8 cellular contexts compared by ENCODE assay signal in the genomic region with DNA sequence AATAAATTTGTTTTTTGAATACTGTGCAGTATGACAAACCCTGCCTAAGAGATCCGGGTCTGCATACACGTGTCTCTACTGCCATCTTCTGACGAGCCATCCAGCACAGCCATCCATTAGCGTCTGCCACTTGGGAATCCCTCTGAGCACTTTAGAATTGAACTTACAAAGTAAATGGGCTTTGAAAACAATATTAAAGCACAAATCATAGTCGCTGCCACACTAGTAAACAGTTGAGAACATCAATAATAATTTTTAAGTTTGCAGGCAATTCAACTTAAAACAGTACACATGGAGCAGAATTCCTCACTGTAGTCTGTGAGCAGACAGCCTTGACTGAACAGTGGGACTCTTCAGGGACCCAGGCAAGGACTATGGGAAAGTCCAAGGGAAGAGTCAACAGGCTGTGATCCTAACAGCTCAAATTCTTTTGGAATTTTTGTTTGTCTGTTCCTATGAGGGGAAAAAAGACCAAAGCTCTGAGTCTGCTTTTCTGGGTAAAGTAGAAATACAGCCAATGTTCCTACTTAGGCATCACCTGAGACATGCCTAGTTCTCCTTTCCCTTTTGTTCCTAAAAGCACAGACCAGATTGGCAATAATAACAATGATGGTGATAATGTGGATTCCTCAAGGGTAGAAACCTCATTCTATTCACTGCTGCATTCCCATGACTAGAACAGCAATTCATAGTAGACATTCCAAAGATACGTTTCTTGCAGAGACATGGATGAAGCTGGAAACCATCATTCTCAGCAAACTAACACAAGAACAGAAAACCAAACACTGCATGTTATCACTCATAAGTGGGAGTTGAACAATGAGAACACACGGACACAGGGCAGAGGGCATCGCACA.
A peak's percentile ranks its signal among the peaks of the same experiment; 100 is the strongest.
DNase-seq lines count a peak whose midpoint lies in the region; ATAC-seq, FAIRE-seq and TF ChIP-seq lines count a peak whose summit lies in the region.

No MANE protein-coding gene starts in this region.

- H3K27me3 ChIP-seq in AG04450 (ENCODE audit: control insufficient read depth, insufficient read depth, low read length) = no peaks in the 10 kb centered on the region

- POLR2A ChIA-PET in AG04450 (lab: Yijun Ruan, JAX) = interaction anchor here (0.7 kb wide), 1 partner anchor 490 kb away, joined by 3 read pairs; no protein-coding TSS in a partner anchor

- no peak overlapping the region for H3K27ac Mint-ChIP-seq in T-helper 2 cell treated with Interferon-gamma antibody and Interleukin-4, amounts not matched to agents 5 μg/mL and 100 μg/mL, for 36 hours
- H3K27ac Mint-ChIP-seq in brain = peak overlapping the region in 3 of 5 experiments; percentile 11 to 78 (median 49)

- H3K4me1 Mint-ChIP-seq in T-helper 2 cell treated with Interferon-gamma antibody and Interleukin-4, amounts not matched to agents 5 μg/mL and 100 μg/mL, for 36 hours (ENCODE audit: low read depth) = peaks cover 20% of the 10 kb centered on the region
- H3K4me1 Mint-ChIP-seq in brain = peaks cover 28% of the 10 kb centered on the region

- H3K9me3 Mint-ChIP-seq in T-helper 2 cell treated with Interferon-gamma antibody and Interleukin-4, amounts not matched to agents 5 μg/mL and 100 μg/mL, for 36 hours = no peaks in the 10 kb centered on the region
- peaks cover 0 to 4% (median 0%) of the 10 kb centered on the region in 5 experiments for H3K9me3 Mint-ChIP-seq in brain

- peak; percentile 69 for FAIRE-seq in GM18507 (lab: Jason Lieb, UNC)

- H3K4me3 ChIP-seq in AG04450 (ENCODE audit: low read depth, low read length) = no peak overlapping the region

- TF ChIP-seq CTCF in AG04450 (IDR thresholded peaks at IDR 0.05; ENCODE audit: low read depth, low read length) = peak; percentile 91
- TF ChIP-seq CTCF in brain (conservative IDR thresholded peaks at IDR 0.05) = peak; percentile 95 to 97

- no peaks in the 10 kb centered on the region for H3K36me3 Mint-ChIP-seq in T-helper 2 cell treated with Interferon-gamma antibody and Interleukin-4, amounts not matched to agents 5 μg/mL and 100 μg/mL, for 36 hours (ENCODE audit: low read depth)
- H3K36me3 Mint-ChIP-seq in brain = no peaks in the 10 kb centered on the region

- peak; percentile 60 for ATAC-seq in HG02884 (IDR thresholded peaks at IDR 0.05; ENCODE audit: unreplicated experiment)

- CTCF ChIA-PET in AG04450 (lab: Charles Lee) = interaction anchor here (0.6 to 2.3 kb wide), 26 partner anchors 10 to 542 kb away, joined by 3 to 11 read pairs (median 4); no protein-coding TSS in a partner anchor

- no peak overlapping the region for H3K4me3 Mint-ChIP-seq in T-helper 2 cell treated with Interferon-gamma antibody and Interleukin-4, amounts not matched to agents 5 μg/mL and 100 μg/mL, for 36 hours
- H3K4me3 Mint-ChIP-seq in brain = no peak overlapping the region

- H3K9me3 ChIP-seq in AG04450 (ENCODE audit: control insufficient read depth, insufficient read depth, low read length) = no peaks in the 10 kb centered on the region

- no peak overlapping the region for H3K27ac ChIP-seq in AG04450 (ENCODE audit: low read depth, low read length)

- DNase-seq in AG04450 (ENCODE audit: low read depth, low spot score) = peak; percentile 65
- DNase-seq in GM18507 (ENCODE audit: extremely low spot score, insufficient read length, low read depth) = no peak
- peak; percentile 53 for DNase-seq in NCI-H1436 (lab: John Stamatoyannopoulos, UW)
- peak; percentile 35 for DNase-seq in T-helper 2 cell treated with Interferon-gamma antibody and Interleukin-4, amounts not matched to agents 5 μg/mL and 100 μg/mL, for 36 hours (ENCODE audit: low spot score)
- DNase-seq in iris pigment epithelial cell (ENCODE audit: low read depth) = peak; percentile 89
- DNase-seq in stimulated activated CD4-positive, alpha-beta T cell treated with anti-CD3 and anti-CD28 coated beads, Interleukin-15, amount 100 ng/mL, for 24 hours = peak; percentile 66

- H3K27me3 Mint-ChIP-seq in T-helper 2 cell treated with Interferon-gamma antibody and Interleukin-4, amounts not matched to agents 5 μg/mL and 100 μg/mL, for 36 hours (ENCODE audit: low read depth) = peaks cover 3% of the 10 kb centered on the region
- peaks cover 9% of the 10 kb centered on the region for H3K27me3 Mint-ChIP-seq in brain
